15 cellular contexts compared by ENCODE assay signal in genomic region chr15:25176991-25177954, GRCh38.
DNase-seq lines count a peak whose midpoint lies in the region; ATAC-seq and TF ChIP-seq lines count a peak whose summit lies in the region.
"Had no signal": no experiment of that assay in that cellular context is flagged by ENCODE, and none has a peak within 500 bp of the region (broad histone marks: within the 10 kb centered on the region; RNA-seq: fewer than 3 reads in every experiment).

No MANE protein-coding gene starts in this region.

- H3K9ac ChIP-seq in smooth muscle cell (ENCODE audit: low read depth): no peak overlapping the region

- H3K9me3 Mint-ChIP-seq in activated CD4-positive, alpha-beta memory T cell treated with anti-CD3 and anti-CD28 coated beads for 36 hours: peaks cover 45% of the 10 kb centered on the region

- CTCF ChIA-PET in activated CD4-positive, alpha-beta memory T cell treated with anti-CD3 and anti-CD28 coated beads for 36 hours (lab: Charles Lee): no interaction called here

- POLR2A ChIA-PET in activated CD4-positive, alpha-beta memory T cell treated with anti-CD3 and anti-CD28 coated beads for 36 hours (lab: Charles Lee): no interaction called here

- TF ChIP-seq EP300 in ovary (IDR thresholded peaks at IDR 0.05): no peak

- H3K27me3 Mint-ChIP-seq in activated CD4-positive, alpha-beta memory T cell treated with anti-CD3 and anti-CD28 coated beads for 36 hours: no peaks in the 10 kb centered on the region
- H3K27me3 Mint-ChIP-seq: B cell; stimulated activated naive CD8-positive, alpha-beta T cell treated with anti-CD3 and anti-CD28 coated beads, Interleukin-15, Interleukin-2, amounts not matched to agents 100 ng/mL and 50 ng/mL, for 24 hours had no signal

- H3K27me3 ChIP-seq in ovary (no peaks in the 10 kb centered on the region), smooth muscle cell (ENCODE audit: low read depth) (no peaks in the 10 kb centered on the region)
- H3K27me3 ChIP-seq: cardiac muscle cell had no signal

- no peaks in the 10 kb centered on the region for H3K79me2 ChIP-seq in smooth muscle cell (ENCODE audit: low read depth)

- intact Hi-C loops in activated CD4-positive, alpha-beta memory T cell treated with anti-CD3 and anti-CD28 coated beads for 36 hours (cut with micrococcal nuclease): no loop called here
- intact Hi-C loops in left cardiac atrium (cut with DNase I) (no loop called here), ovary (cut with DNase I) (no loop called here)

- H3K27ac Mint-ChIP-seq in activated CD4-positive, alpha-beta memory T cell treated with anti-CD3 and anti-CD28 coated beads for 36 hours: no peak overlapping the region
- H3K27ac Mint-ChIP-seq: B cell; H9; stimulated activated naive CD8-positive, alpha-beta T cell treated with anti-CD3 and anti-CD28 coated beads, Interleukin-15, Interleukin-2, amounts not matched to agents 100 ng/mL and 50 ng/mL, for 24 hours had no signal

- ATAC-seq in left cardiac atrium (no peak), HG02678 (IDR thresholded peaks at IDR 0.05; ENCODE audit: unreplicated experiment) (no peak)

- TF ChIP-seq POLR2A in ovary (IDR thresholded peaks at IDR 0.05): no peak

- no peaks in the 10 kb centered on the region for H4K20me1 ChIP-seq in smooth muscle cell (ENCODE audit: low read depth)

- H2AFZ ChIP-seq in smooth muscle cell (ENCODE audit: low read depth): no peak overlapping the region

- H3K4me1 ChIP-seq in ovary (ENCODE audit: insufficient read depth) (no peaks in the 10 kb centered on the region), smooth muscle cell (ENCODE audit: low read depth) (no peaks in the 10 kb centered on the region)

- H3K36me3 ChIP-seq in ovary (no peaks in the 10 kb centered on the region), smooth muscle cell (ENCODE audit: low read depth) (no peaks in the 10 kb centered on the region)
- H3K36me3 ChIP-seq: cardiac muscle cell had no signal

- H3K4me3 ChIP-seq in ovary (no peak overlapping the region), smooth muscle cell (no peak overlapping the region)
- H3K4me3 ChIP-seq: cardiac muscle cell had no signal

- no peak overlapping the region for H3K4me2 ChIP-seq in smooth muscle cell

- peaks cover 7% of the 10 kb centered on the region for H3K36me3 Mint-ChIP-seq in activated CD4-positive, alpha-beta memory T cell treated with anti-CD3 and anti-CD28 coated beads for 36 hours

- H3K27ac ChIP-seq in ovary (no peak overlapping the region), smooth muscle cell (ENCODE audit: low read depth) (no peak overlapping the region)
- H3K27ac ChIP-seq: cardiac muscle cell had no signal

- no peaks in the 10 kb centered on the region for H3F3A ChIP-seq in smooth muscle cell (ENCODE audit: low read depth)

- no peaks in the 10 kb centered on the region for H3K4me1 Mint-ChIP-seq in activated CD4-positive, alpha-beta memory T cell treated with anti-CD3 and anti-CD28 coated beads for 36 hours (ENCODE audit: low read depth)
- H3K4me1 Mint-ChIP-seq: B cell, H9 had no signal

- peak; percentile 15 for DNase-seq in D341Med (ENCODE audit: low spot score)
- DNase-seq in activated CD4-positive, alpha-beta memory T cell treated with anti-CD3 and anti-CD28 coated beads for 36 hours: peak; percentile 5
- peak; percentile 4 for DNase-seq in left cardiac atrium
- peak in 4 of 5 donors; percentile 5 to 16 (median 8) for DNase-seq in ovary
- no peak for DNase-seq in HK-2 (ENCODE audit: unreplicated experiment)
- DNase-seq in stimulated activated naive CD4-positive, alpha-beta T cell treated with Interleukin-2 at 50 U/mL for 16 hours (lab: John Stamatoyannopoulos, UW): no peak
- no peak for DNase-seq in smooth muscle cell (lab: John Stamatoyannopoulos, UW; ENCODE audit: unreplicated experiment)
- DNase-seq: activated CD4-positive, CD25-positive, alpha-beta regulatory T cell; midbrain; SW 1271 had no signal

- H3K4me3 Mint-ChIP-seq in activated CD4-positive, alpha-beta memory T cell treated with anti-CD3 and anti-CD28 coated beads for 36 hours: no peak overlapping the region
- H3K4me3 Mint-ChIP-seq: B cell; H9; stimulated activated naive CD8-positive, alpha-beta T cell treated with anti-CD3 and anti-CD28 coated beads, Interleukin-15, Interleukin-2, amounts not matched to agents 100 ng/mL and 50 ng/mL, for 24 hours had no signal

- no peak for TF ChIP-seq CTCF in ovary (IDR thresholded peaks at IDR 0.05)
- no peak for TF ChIP-seq CTCF in smooth muscle cell (IDR thresholded peaks at IDR 0.05; ENCODE audit: borderline replicate concordance, insufficient read depth, poor library complexity, severe bottlenecking)

- H3K9me3 ChIP-seq in ovary (peaks cover 0 to 2% of the 10 kb centered on the region in 2 donors), smooth muscle cell (replicated peaks; ENCODE audit: low read depth) (peaks cover 4% of the 10 kb centered on the region)

- WGBS in ovary, 3 donors: 81 to 83% (median 83%) methylated on average over 21 of the region's 21 CpGs
- WGBS in smooth muscle cell (ENCODE audit: low lambda C conversion rate): 81% methylated on average over 21 of the region's 21 CpGs

Comparison
In these comparisons a context has a peak if more than half of its experiments do, and no peak if none do; other contexts are left out.
1. DNase-seq: peak in D341Med (single experiment), activated CD4-positive, alpha-beta memory T cell treated with anti-CD3 and anti-CD28 coated beads for 36 hours (single experiment), left cardiac atrium (single experiment) and ovary (4 of 5); none in HK-2 (single experiment), stimulated activated naive CD4-positive, alpha-beta T cell treated with Interleukin-2 at 50 U/mL for 16 hours (single experiment) and smooth muscle cell (single experiment).